ENCODE assay signal across 9 cellular contexts in genomic region chr12:15978431-15978950, GRCh38.
DNase-seq lines count a peak whose midpoint lies in the region; ATAC-seq, FAIRE-seq and TF ChIP-seq lines count a peak whose summit lies in the region.
"Had no signal": no experiment of that assay in that cellular context is flagged by ENCODE, and none has a peak within 500 bp of the region (broad histone marks: within the 10 kb centered on the region; RNA-seq: fewer than 3 reads in every experiment).

No MANE protein-coding gene starts in this region.

- CTCF ChIA-PET in GM10248 (lab: Yijun Ruan, JAX) = interaction anchor here (0.9 kb wide), 1 partner anchor 9 kb away, joined by 4 read pairs; no protein-coding TSS in a partner anchor

- peak overlapping the region in 3 of 5 donors; percentile 24 to 49 (median 46) for H3K27ac ChIP-seq in stomach

- H3K27me3 ChIP-seq in bronchial epithelial cell (ENCODE audit: control insufficient read depth, insufficient read depth, low read length) (no peaks in the 10 kb centered on the region), stomach (no peaks in the 10 kb centered on the region)

- 20 to 43% (median 35%) methylated on average over 4 of the region's 4 CpGs for WGBS in stomach, 5 donors

- intact Hi-C loops in stomach (cut with DNase I; ENCODE audit: low total_unique reads) = no loop called here

- no peak for TF ChIP-seq POLR2A in stomach (IDR thresholded peaks at IDR 0.05)

- TF ChIP-seq EP300 in stomach (IDR thresholded peaks at IDR 0.05) = no peak

- FAIRE-seq in bronchial epithelial cell (lab: Jason Lieb, UNC) = no peak

- no peak overlapping the region for H3K4me3 ChIP-seq in bronchial epithelial cell (ENCODE audit: low read depth, low read length)
- no peak overlapping the region for H3K4me3 ChIP-seq in stomach

- H3K36me3 ChIP-seq in bronchial epithelial cell (ENCODE audit: control insufficient read depth, insufficient read depth, low read length) = peaks cover 3% of the 10 kb centered on the region
- H3K36me3 ChIP-seq in stomach = peaks cover 0 to 30% (median 30%) of the 10 kb centered on the region in 4 donors

- POLR2A ChIA-PET in GM10248 (lab: Yijun Ruan, JAX) = no interaction called here

- H3K9me3 ChIP-seq in stomach = no peaks in the 10 kb centered on the region

- TF ChIP-seq CTCF in bronchial epithelial cell (IDR thresholded peaks at IDR 0.05; ENCODE audit: insufficient read depth, low read length, severe bottlenecking) = no peak
- TF ChIP-seq CTCF in stomach (IDR thresholded peaks at IDR 0.05) = no peak
- no peak for TF ChIP-seq CTCF in GM10248 (IDR thresholded peaks at IDR 0.05; ENCODE audit: control extremely low read depth, extremely low read depth, low read depth, missing control alignments)

- no peak for ATAC-seq in GM21447 (IDR thresholded peaks at IDR 0.05; ENCODE audit: unreplicated experiment)
- ATAC-seq: activated CD8-positive, alpha-beta T cell treated with anti-CD3 and anti-CD28 coated beads for 36 hours had no signal

- peaks cover 0 to 29% (median 19%) of the 10 kb centered on the region in 4 donors for H3K4me1 ChIP-seq in stomach

- DNase-seq in HT1080 (ENCODE audit: low read depth) (peak; percentile 53), bronchial epithelial cell (ENCODE audit: low read depth) (peak; percentile 91), iris pigment epithelial cell (ENCODE audit: low read depth) (peak; percentile 81), stomach (no peak), putamen (ENCODE audit: low spot score) (no peak), 8988T (no peak), GM10248 (ENCODE audit: extremely low spot score) (no peak)

Comparison
In these comparisons a context has a peak if more than half of its experiments do, and no peak if none do; other contexts are left out.
1. DNase-seq: peak in HT1080 (single experiment), bronchial epithelial cell (single experiment) and iris pigment epithelial cell (single experiment); none in stomach (single experiment), putamen (single experiment), 8988T (single experiment) and GM10248 (single experiment).